ENCODE assay signal across 13 cellular contexts in genomic region chr19:10499550-10500246, GRCh38. TPM values are rescaled to one million over a fixed set of nuclear protein-coding genes. Genes with fewer than 3 reads are reported as not detected.
DNase-seq lines count a peak whose midpoint lies in the region; ATAC-seq and TF ChIP-seq lines count a peak whose summit lies in the region.
"Had no signal": no experiment of that assay in that cellular context is flagged by ENCODE, and none has a peak within 500 bp of the region (broad histone marks: within the 10 kb centered on the region; RNA-seq: fewer than 3 reads in every experiment).

No MANE protein-coding gene starts in this region.

- H3K27ac ChIP-seq in BLaER1 treated with 17β-estradiol and CSF1 and Interleukin-3, amounts not matched to agents 10 nM and 100 nM = 0 out of 22 replicates have a peak overlapping the region, but pooled peaks of 1 of the 11 experiments have one; percentile 24
- H3K27ac ChIP-seq in OCI-LY7 (ENCODE audit: low read depth, low read length, poor library complexity, severe bottlenecking) = no peak overlapping the region

- ATAC-seq in natural killer cell (no peak), HG03135 (IDR thresholded peaks at IDR 0.05; ENCODE audit: unreplicated experiment) (no peak)

- peaks cover 54 to 68% (median 61%) of the 10 kb centered on the region in 11 experiments for H3K36me3 ChIP-seq in BLaER1 treated with 17β-estradiol and CSF1 and Interleukin-3, amounts not matched to agents 10 nM and 100 nM
- H3K36me3 ChIP-seq in H7 (replicated peaks; ENCODE audit: control insufficient read depth, insufficient read depth, low read length) (peaks cover 19% of the 10 kb centered on the region), OCI-LY7 (ENCODE audit: insufficient read depth, low read length) (peaks cover 61% of the 10 kb centered on the region)

- in situ Hi-C loops in KBM-7 (cut with MboI; ENCODE audit: low pct_unique_long_range_greater_than_20kb, low sequenced_read_pairs) = no loop called here

- no TSS peak for BruUV-seq in OCI-LY7 (replicated peaks; lab: Mats Ljungman, UMichigan)

- H3K9ac ChIP-seq in BLaER1 treated with 17β-estradiol and CSF1 and Interleukin-3, amounts not matched to agents 10 nM and 100 nM = peak overlapping the region in 6 of 11 experiments; percentile 19 to 100 (median 35); a peak in 4 of 22 replicates
- H3K9ac ChIP-seq: SK-N-SH had no signal

- H3K79me2 ChIP-seq in OCI-LY7 (ENCODE audit: insufficient read depth, low read depth, low read length) = peaks cover 67% of the 10 kb centered on the region

- no peaks in the 10 kb centered on the region for H3K27me3 Mint-ChIP-seq in brain
- no peaks in the 10 kb centered on the region for H3K27me3 Mint-ChIP-seq in natural killer cell (ENCODE audit: low read depth in 2 of 2)

- CTCF ChIA-PET in OCI-LY7 (lab: Charles Lee; ENCODE audit: unreplicated experiment) = no interaction called here

- H3K4me3 Mint-ChIP-seq in brain (peak overlapping the region in 3 of 5 experiments; percentile 72 to 77 (median 74)), natural killer cell (no peak overlapping the region)

- H3K4me1 Mint-ChIP-seq in brain (peaks cover 21% of the 10 kb centered on the region), natural killer cell (peaks cover 31 to 47% of the 10 kb centered on the region in 2 donors)

- no peaks in the 10 kb centered on the region for H3K9me2 ChIP-seq in OCI-LY7 (ENCODE audit: insufficient read depth, low read length)
- H3K9me2 ChIP-seq: SK-N-SH had no signal

- peak overlapping the region in 10 of 11 experiments; percentile 26 to 100 (median 95); a peak in 17 of 22 replicates for H3K4me2 ChIP-seq in BLaER1 treated with 17β-estradiol and CSF1 and Interleukin-3, amounts not matched to agents 10 nM and 100 nM
- no peak overlapping the region for H3K4me2 ChIP-seq in OCI-LY7 (ENCODE audit: low read length)
- H3K4me2 ChIP-seq: SK-N-SH had no signal

- no peak for TF ChIP-seq CTCF in brain (conservative IDR thresholded peaks at IDR 0.05)
- no peak for TF ChIP-seq CTCF in natural killer cell (IDR thresholded peaks at IDR 0.05)
- no peak for TF ChIP-seq CTCF in OCI-LY7 (conservative IDR thresholded peaks at IDR 0.05; ENCODE audit: low read length)

- peaks cover 29 to 74% (median 68%) of the 10 kb centered on the region in 11 experiments; a peak in 21 of 22 replicates for H4K20me1 ChIP-seq in BLaER1 treated with 17β-estradiol and CSF1 and Interleukin-3, amounts not matched to agents 10 nM and 100 nM
- H4K20me1 ChIP-seq in OCI-LY7 (ENCODE audit: insufficient read depth, low read length) = no peaks in the 10 kb centered on the region

- DNase-seq in H7 (peak; percentile 89), natural killer cell (no peak), KBM-7 (no peak), RPMI8226 (no peak), OCI-LY7 (ENCODE audit: low spot score) (no peak)
- DNase-seq: activated CD4-positive, alpha-beta T cell treated with anti-CD3 and anti-CD28 coated beads for 48 hours; cortex of kidney; KG1; NCI-H187 treated with DMSO at 0.1 percent for 48 hours; SK-N-SH had no signal

- no peaks in the 10 kb centered on the region for H3K27me3 ChIP-seq in BLaER1 treated with 17β-estradiol and CSF1 and Interleukin-3, amounts not matched to agents 10 nM and 100 nM
- no peaks in the 10 kb centered on the region; the same call in 1 of the 2 replicates for H3K27me3 ChIP-seq in H7 (ENCODE audit: control insufficient read depth, insufficient read depth, low read length)

- H2AFZ ChIP-seq in OCI-LY7 (ENCODE audit: low read length) = no peak overlapping the region

- peak overlapping the region in 1 of 5 experiments; percentile 82 for H3K27ac Mint-ChIP-seq in brain
- peak overlapping the region; percentile 74 to 91 for H3K27ac Mint-ChIP-seq in natural killer cell

- H3K4me1 ChIP-seq in BLaER1 treated with 17β-estradiol and CSF1 and Interleukin-3, amounts not matched to agents 10 nM and 100 nM = peaks cover 23 to 56% (median 45%) of the 10 kb centered on the region in 10 experiments
- H3K4me1 ChIP-seq in OCI-LY7 (ENCODE audit: insufficient read depth, low read length, poor library complexity, severe bottlenecking) = peaks cover 17% of the 10 kb centered on the region

- POLR2A ChIA-PET in OCI-LY7 (lab: Charles Lee) = interaction anchor here (1.1 kb wide), 1 partner anchor 53 kb away, joined by 3 read pairs; no protein-coding TSS in a partner anchor

- H3K9me3 Mint-ChIP-seq in brain (peaks cover 0 to 1% (median 0%) of the 10 kb centered on the region in 5 experiments), natural killer cell (no peaks in the 10 kb centered on the region)

- H3K9me3 ChIP-seq in BLaER1 treated with 17β-estradiol and CSF1 and Interleukin-3, amounts not matched to agents 10 nM and 100 nM (replicated peaks in 1 of 11) = no peaks in the 10 kb centered on the region
- H3K9me3 ChIP-seq in OCI-LY7 (ENCODE audit: low read length) = no peaks in the 10 kb centered on the region
- H3K9me3 ChIP-seq: SK-N-SH had no signal

- H3K36me3 Mint-ChIP-seq in brain (peaks cover 44% of the 10 kb centered on the region), natural killer cell (no peaks in the 10 kb centered on the region)

- intact Hi-C loops in natural killer cell (cut with micrococcal nuclease) = no loop called here
- intact Hi-C loops in OCI-LY7 (cut with micrococcal nuclease; ENCODE audit: unreplicated experiment) = loop anchor here (5.0 kb wide), 1 partner anchor 92 kb away; no protein-coding TSS in a partner anchor

- no peak overlapping the region for H3K4me3 ChIP-seq in BLaER1 treated with 17β-estradiol and CSF1 and Interleukin-3, amounts not matched to agents 10 nM and 100 nM
- H3K4me3 ChIP-seq in H7 (ENCODE audit: insufficient read depth, low read depth, low read length) = no peak overlapping the region
- no peak overlapping the region for H3K4me3 ChIP-seq in OCI-LY7 (ENCODE audit: low read depth, low read length, poor library complexity, severe bottlenecking)

RNA-seq across cellular contexts. Expression of gene KEAP1, which starts 3.5 kb away (rescaled TPM):
- total RNA-seq in H7 (2014; rRNA removed; shearing (Covaris generic)) = 80.2 and 82.3 TPM in 2 replicates
- 71.4 TPM for polyA plus RNA-seq in brain (ENCODE audit: insufficient read depth, low read depth, low replicate concordance)
- total RNA-seq in natural killer cell (10 to 100 TPM; 28.1 to 39.4 (median 34.6) TPM), OCI-LY7 (2022) (64.9 and 93.5 TPM in 2 replicates)
- total RNA-seq in OCI-LY7 (2014; rRNA removed; shearing (Covaris generic)) = 65.9 and 68.9 TPM in 2 replicates

RNA-seq across cellular contexts. Expression of gene S1PR5, which starts 17.5 kb away (rescaled TPM):
- 14.7 and 16.1 TPM in 2 replicates for total RNA-seq in H7 (2014; rRNA removed; shearing (Covaris generic))
- 19.0 TPM for polyA plus RNA-seq in brain (ENCODE audit: insufficient read depth, low read depth, low replicate concordance)
- 100 to 1,000 TPM; 307 to 433 (median 368) TPM for total RNA-seq in natural killer cell
- not detected in 2 replicates for total RNA-seq in OCI-LY7 (2014; rRNA removed; shearing (Covaris generic))
- total RNA-seq in OCI-LY7 (2022) = not detected in 2 replicates

RNA-seq across cellular contexts. Expression of gene ATG4D, which starts 44.0 kb away (rescaled TPM):
- total RNA-seq in H7 (2014; rRNA removed; shearing (Covaris generic)) = 95.6 and 105 TPM in 2 replicates
- 55.7 TPM for polyA plus RNA-seq in brain (ENCODE audit: insufficient read depth, low read depth, low replicate concordance)
- 100 to 1,000 TPM; 128 to 155 (median 138) TPM for total RNA-seq in natural killer cell
- 21.1 and 29.6 TPM in 2 replicates for total RNA-seq in OCI-LY7 (2014; rRNA removed; shearing (Covaris generic))
- 46.8 and 48.2 TPM in 2 replicates for total RNA-seq in OCI-LY7 (2022)

Comparison
In these comparisons a context has a peak if more than half of its experiments do, and no peak if none do; other contexts are left out.
1. RNA of gene S1PR5, which starts 17.5 kb away (total RNA-seq): 307 to 433 TPM in natural killer cell; 14.7 to 16.1 TPM in H7 and not detected in OCI-LY7; every median in the first group is over 10 times any median in the second.